ENCODE assay signal across 22 cellular contexts in genomic region chr10:132192076-132192975, GRCh38.
"Had no signal": no experiment of that assay in that cellular context is flagged by ENCODE, and none has a peak within 500 bp of the region (broad histone marks: within the 10 kb centered on the region; RNA-seq: fewer than 3 reads in every experiment).

No MANE protein-coding gene starts in this region.

- H3K4me1 Mint-ChIP-seq: activated CD8-positive, alpha-beta memory T cell treated with anti-CD3 and anti-CD28 coated beads, Interleukin-2, amount 10 ng/mL, durations not matched to agents 7 days and 5 days had no signal

- H3K27ac Mint-ChIP-seq: activated B cell treated with CpG ODN at 0.5 μM for 24 hours; activated CD8-positive, alpha-beta memory T cell treated with anti-CD3 and anti-CD28 coated beads, Interleukin-2, amount 10 ng/mL, durations not matched to agents 7 days and 5 days; naive thymus-derived CD4-positive, alpha-beta T cell; stimulated activated naive CD8-positive, alpha-beta T cell treated with anti-CD3 and anti-CD28 coated beads, Interleukin-15, Interleukin-2, amounts not matched to agents 100 ng/mL and 50 ng/mL, for 24 hours; T-helper 1 cell treated with Interleukin-12 subunit alpha and Interleukin-12 subunit beta and Interleukin-4 antibody, amounts not matched to agents 30 μg/mL and 1 μg/mL, for 36 hours had no signal

- H3K9me3 Mint-ChIP-seq: T-helper 1 cell treated with Interleukin-12 subunit alpha and Interleukin-12 subunit beta and Interleukin-4 antibody, amounts not matched to agents 30 μg/mL and 1 μg/mL, for 36 hours had no signal

- DNase-seq: activated B cell treated with CpG ODN at 0.5 μM for 24 hours; activated CD8-positive, alpha-beta memory T cell treated with anti-CD3 and anti-CD28 coated beads, Interleukin-2, amount 10 ng/mL, durations not matched to agents 7 days and 5 days; activated effector memory CD4-positive, alpha-beta T cell treated with anti-CD3 and anti-CD28 coated beads, Interleukin-2, amount 50 U/mL, for 16 hours; activated T-cell treated with anti-CD3 and anti-CD28 coated beads, Interleukin-2, amount 50 U/mL, for 4 hours; amniotic stem cell; cortex of kidney; effector memory CD4-positive, alpha-beta T cell; gastrocnemius medialis; kidney glomerular epithelial cell; midbrain; naive thymus-derived CD4-positive, alpha-beta T cell; occipital lobe; stimulated activated CD4-positive, alpha-beta T cell treated with anti-CD3 and anti-CD28 coated beads, Interleukin-4, amount 100 ng/mL, for 24 hours had no signal

- H2AFZ ChIP-seq: hepatocyte had no signal

- H3K4me2 ChIP-seq: hepatocyte had no signal

- H3K27ac ChIP-seq: breast epithelium, epithelial cell of prostate, gastrocnemius medialis, hepatocyte, prostate gland, upper lobe of left lung had no signal

- H3K79me2 ChIP-seq: hepatocyte had no signal

- H3K9me3 ChIP-seq: breast epithelium, gastrocnemius medialis, prostate gland, upper lobe of left lung had no signal

- H3K4me3 Mint-ChIP-seq: activated B cell treated with CpG ODN at 0.5 μM for 24 hours; activated CD8-positive, alpha-beta memory T cell treated with anti-CD3 and anti-CD28 coated beads, Interleukin-2, amount 10 ng/mL, durations not matched to agents 7 days and 5 days; activated T-cell treated with anti-CD3 and anti-CD28 coated beads, Interleukin-2, amount 50 U/mL, for 4 hours; naive thymus-derived CD4-positive, alpha-beta T cell; stimulated activated naive CD8-positive, alpha-beta T cell treated with anti-CD3 and anti-CD28 coated beads, Interleukin-15, Interleukin-2, amounts not matched to agents 100 ng/mL and 50 ng/mL, for 24 hours; T-helper 1 cell treated with Interleukin-12 subunit alpha and Interleukin-12 subunit beta and Interleukin-4 antibody, amounts not matched to agents 30 μg/mL and 1 μg/mL, for 36 hours had no signal

- H3K4me1 ChIP-seq: gastrocnemius medialis had no signal

- H3K4me3 ChIP-seq: breast epithelium, gastrocnemius medialis, hepatocyte, lung, prostate gland, upper lobe of left lung had no signal

- ATAC-seq: activated CD8-positive, alpha-beta memory T cell treated with anti-CD3 and anti-CD28 coated beads, Interleukin-2, amount 10 ng/mL, durations not matched to agents 7 days and 5 days; activated naive CD4-positive, alpha-beta T cell treated with anti-CD3 and anti-CD28 coated beads, Interleukin-2, amount 50 U/mL, for 72 hours; activated T-cell treated with anti-CD3 and anti-CD28 coated beads, Interleukin-2, amount 50 U/mL, for 4 hours; gastrocnemius medialis; naive thymus-derived CD4-positive, alpha-beta T cell had no signal

- H3K36me3 ChIP-seq: breast epithelium, gastrocnemius medialis, prostate gland, upper lobe of left lung had no signal

- H3K36me3 Mint-ChIP-seq: activated CD8-positive, alpha-beta memory T cell treated with anti-CD3 and anti-CD28 coated beads, Interleukin-2, amount 10 ng/mL, durations not matched to agents 7 days and 5 days had no signal
